24 cellular contexts compared by ENCODE assay signal in the genomic region with DNA sequence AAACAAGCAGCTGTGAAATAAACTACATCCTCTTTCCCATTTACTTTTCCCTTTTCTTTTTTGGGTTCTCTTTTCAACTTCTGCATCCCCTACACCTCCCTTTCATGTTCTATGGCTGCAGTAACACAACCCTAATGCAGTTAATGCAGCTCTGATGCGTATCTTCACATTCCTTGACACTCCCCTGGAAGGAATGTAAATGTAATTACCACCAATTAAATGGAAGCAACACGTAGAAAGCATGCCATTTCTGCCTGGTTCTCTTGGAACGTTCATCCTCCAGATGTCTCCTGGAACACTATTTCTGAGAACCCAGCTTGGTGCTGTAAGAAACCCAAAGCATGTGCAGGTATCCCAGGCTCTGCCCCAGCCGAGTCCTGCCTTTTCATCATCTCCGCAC.
"Had no signal": no experiment of that assay in that cellular context is flagged by ENCODE, and none has a peak within 500 bp of the region (broad histone marks: within the 10 kb centered on the region; RNA-seq: fewer than 3 reads in every experiment).

No MANE protein-coding gene starts in this region.

- DNase-seq: activated CD4-positive, alpha-beta memory T cell treated with anti-CD3 and anti-CD28 coated beads, Interleukin-2, amount 10 ng/mL, durations not matched to agents 7 days and 5 days; activated CD4-positive, alpha-beta T cell treated with anti-CD3 and anti-CD28 coated beads for 36 hours; activated CD4-positive, alpha-beta T cell treated with anti-CD3 and anti-CD28 coated beads, Interleukin-2, amount 10 ng/mL, durations not matched to agents 7 days and 5 days; activated CD4-positive, alpha-beta T cell treated with anti-CD3 and anti-CD28 coated beads, Interleukin-2, amount 50 U/mL, for 4 hours; activated CD4-positive, CD25-positive, alpha-beta regulatory T cell; activated CD4-positive, CD25-positive, alpha-beta regulatory T cell treated with anti-CD3 and anti-CD28 coated beads, Interleukin-2, amount 50 U/mL, for 72 hours; activated CD8-positive, alpha-beta memory T cell treated with anti-CD3 and anti-CD28 coated beads, Interleukin-2, amount 50 U/mL, for 48 hours; activated effector memory CD4-positive, alpha-beta T cell treated with Interleukin-2 at 50 U/mL for 16 hours; activated gamma-delta T cell treated with Interleukin-2 at 50 U/mL for 16 hours; activated naive CD4-positive, alpha-beta T cell treated with anti-CD3 and anti-CD28 coated beads, Interleukin-2, amount 50 U/mL, for 16 hours; activated naive CD4-positive, alpha-beta T cell treated with Interleukin-2 at 50 U/mL for 16 hours; activated T-cell treated with anti-CD3 and anti-CD28 coated beads for 4 hours; activated T-cell treated with anti-CD3 and anti-CD28 coated beads, Interleukin-2, amount 50 U/mL, for 4 hours; amniotic stem cell; anterior cingulate cortex; brain microvascular endothelial cell; dorsolateral prefrontal cortex; effector memory CD4-positive, alpha-beta T cell; foreskin fibroblast; gastrocnemius medialis; glutamatergic neuron; heart left ventricle; T-helper 2 cell had no signal

- H3K27me3 ChIP-seq: brain microvascular endothelial cell, gastrocnemius medialis had no signal

- H3K27ac ChIP-seq: brain microvascular endothelial cell, coronary artery, dorsolateral prefrontal cortex, gastrocnemius medialis, heart left ventricle had no signal

- H3K36me3 ChIP-seq: brain microvascular endothelial cell, gastrocnemius medialis, heart left ventricle had no signal

- H3K9me3 ChIP-seq: gastrocnemius medialis, heart left ventricle had no signal

- H3K4me3 ChIP-seq: coronary artery, dorsolateral prefrontal cortex, gastrocnemius medialis, heart left ventricle had no signal

- H3K4me1 ChIP-seq: gastrocnemius medialis, heart left ventricle had no signal
